Comparison of ENCODE assay signal across 16 cellular contexts in the genomic region with DNA sequence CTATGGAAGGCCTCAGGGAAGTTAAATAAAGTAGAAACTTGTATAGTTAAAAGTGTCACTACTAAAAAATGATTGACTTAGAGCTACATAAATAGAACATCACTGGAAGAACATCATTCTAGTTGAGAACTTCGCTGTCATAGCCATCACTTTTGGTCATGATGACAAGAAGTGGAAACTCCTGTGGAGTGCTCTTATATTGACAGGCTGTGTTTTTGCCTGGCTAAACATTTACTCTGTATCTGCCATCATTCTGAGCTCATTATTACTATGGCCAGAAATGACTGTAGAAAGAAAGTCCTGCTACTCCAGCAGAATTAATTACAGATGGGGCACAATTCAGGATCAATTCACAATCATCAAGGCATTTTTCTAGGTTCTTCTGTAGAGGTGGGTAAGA.
DNase-seq lines count a peak whose midpoint lies in the region; ATAC-seq lines count a peak whose summit lies in the region.
"Had no signal": no experiment of that assay in that cellular context is flagged by ENCODE, and none has a peak within 500 bp of the region (broad histone marks: within the 10 kb centered on the region; RNA-seq: fewer than 3 reads in every experiment).

No MANE protein-coding gene starts in this region.

- intact Hi-C loops in Right ventricle myocardium inferior (cut with DNase I): no loop called here

- DNase-seq in inferior parietal cortex (ENCODE audit: extremely low spot score): no peak
- no peak for DNase-seq in Right ventricle myocardium inferior (ENCODE audit: missing footprints)
- no peak for DNase-seq in effector CD8-positive, alpha-beta T cell (lab: John Stamatoyannopoulos, UW)
- DNase-seq in SK-N-DZ (ENCODE audit: low spot score): no peak
- DNase-seq: DMS153, NCI-H2081 treated with DMSO at 0.1 percent for 48 hours, NCI-H524 treated with DMSO at 0.1 percent for 48 hours, right lobe of liver, T-helper 1 cell, trophoblast cell had no signal

- ATAC-seq in GM18511 (IDR thresholded peaks at IDR 0.05; ENCODE audit: unreplicated experiment) (peak; percentile 65), GM19467 (IDR thresholded peaks at IDR 0.05; ENCODE audit: unreplicated experiment) (peak; percentile 77), HG02642 (IDR thresholded peaks at IDR 0.05; ENCODE audit: poor library complexity, unreplicated experiment) (peak; percentile 71), HG03354 (IDR thresholded peaks at IDR 0.05; ENCODE audit: poor library complexity, severe bottlenecking, unreplicated experiment) (peak; percentile 96), Right ventricle myocardium inferior (no peak)
- ATAC-seq: A549, esophagus mucosa, right lobe of liver had no signal
